14 cellular contexts compared by ENCODE assay signal in genomic region chr13:44755872-44756271, GRCh38.
DNase-seq lines count a peak whose midpoint lies in the region; ATAC-seq and TF ChIP-seq lines count a peak whose summit lies in the region.
"Had no signal": no experiment of that assay in that cellular context is flagged by ENCODE, and none has a peak within 500 bp of the region (broad histone marks: within the 10 kb centered on the region; RNA-seq: fewer than 3 reads in every experiment).

No MANE protein-coding gene starts in this region.

- H3K27ac ChIP-seq in Peyer's patch: peak overlapping the region in 3 of 4 donors; percentile 26 to 42 (median 34)

- H3K36me3 ChIP-seq in Peyer's patch: no peaks in the 10 kb centered on the region
- no peaks in the 10 kb centered on the region for H3K36me3 ChIP-seq in mucosa of descending colon (ENCODE audit: low read depth)

- no peaks in the 10 kb centered on the region for H3K27me3 ChIP-seq in Peyer's patch

- TF ChIP-seq POLR2A in Peyer's patch (IDR thresholded peaks at IDR 0.05): no peak

- in situ Hi-C loops in Caki2 (cut with HindIII; ENCODE audit: low pct_unique_long_range_greater_than_20kb, low sequenced_read_pairs): no loop called here

- intact Hi-C loops in mucosa of descending colon (cut with DNase I, micrococcal nuclease): no loop called here

- H3K4me3 ChIP-seq in Peyer's patch (no peak overlapping the region), mucosa of descending colon (no peak overlapping the region)

- no peaks in the 10 kb centered on the region for H3K9me3 ChIP-seq in Peyer's patch
- H3K9me3 ChIP-seq in mucosa of descending colon: no peaks in the 10 kb centered on the region

- no peak for TF ChIP-seq CTCF in Peyer's patch (IDR thresholded peaks at IDR 0.05)
- TF ChIP-seq CTCF in mucosa of descending colon (IDR thresholded peaks at IDR 0.05): no peak

- ATAC-seq in mucosa of descending colon (no peak), HG03354 (IDR thresholded peaks at IDR 0.05; ENCODE audit: poor library complexity, severe bottlenecking, unreplicated experiment) (no peak)

- DNase-seq in Caki2 (ENCODE audit: low read depth) (peak; percentile 6), Peyer's patch (no peak), dermis blood vessel endothelial cell (peak; percentile 61), renal cortical epithelial cell (ENCODE audit: low read depth) (peak; percentile 96), OCI-M2 (lab: John Stamatoyannopoulos, UW; ENCODE audit: unreplicated experiment) (no peak), mucosa of descending colon (no peak), SIG-M5 treated with dmso at 0.1 percent for 504 hours (lab: John Stamatoyannopoulos, UW; ENCODE audit: unreplicated experiment) (no peak)
- DNase-seq: CD4-positive, alpha-beta T cell; GOT3; immature natural killer cell; KG1; naive B cell; NCI-H2107 had no signal

- H3K4me1 ChIP-seq in Peyer's patch (peaks cover 0 to 41% (median 0%) of the 10 kb centered on the region in 4 donors), mucosa of descending colon (ENCODE audit: low read depth) (peaks cover 45% of the 10 kb centered on the region)

Comparison
In these comparisons a context has a peak if more than half of its experiments do, and no peak if none do; other contexts are left out.
1. DNase-seq: peak in Caki2 (single experiment), dermis blood vessel endothelial cell (single experiment) and renal cortical epithelial cell (single experiment); none in Peyer's patch (0 of 3), OCI-M2 (single experiment), mucosa of descending colon (0 of 3) and SIG-M5 treated with dmso at 0.1 percent for 504 hours (single experiment).